ENCODE assay signal across 17 cellular contexts in the genomic region with DNA sequence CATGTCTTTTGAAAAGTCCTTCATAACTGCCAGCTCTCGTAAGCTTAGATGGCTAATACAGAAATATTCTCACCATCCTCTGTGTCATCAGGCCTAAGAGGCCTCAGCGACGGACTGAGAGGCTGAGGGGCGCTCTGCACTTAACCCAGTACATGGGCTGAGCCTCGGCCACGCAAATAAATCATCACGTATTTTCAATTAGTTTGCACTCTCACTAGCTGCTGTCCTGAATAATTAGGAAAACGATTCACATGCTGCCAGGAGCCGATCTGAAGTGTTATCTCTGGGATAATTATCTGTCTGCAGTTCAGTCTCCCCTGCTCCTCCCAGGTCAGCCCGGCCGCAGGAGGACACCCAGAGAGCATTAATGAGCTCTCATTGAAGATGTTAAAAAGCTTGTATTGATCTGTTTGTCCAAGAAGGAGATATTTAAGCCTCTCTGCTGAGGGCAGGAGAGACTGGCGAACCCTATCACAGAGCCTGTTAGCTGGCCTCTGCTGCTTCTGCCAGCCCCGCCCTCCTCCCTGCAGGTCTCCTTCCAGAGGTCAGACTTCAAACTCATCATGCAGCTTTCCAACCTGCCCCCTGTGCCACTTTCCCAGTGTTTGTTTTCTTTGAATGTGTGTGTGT.
DNase-seq lines count a peak whose midpoint lies in the region; ATAC-seq, FAIRE-seq and TF ChIP-seq lines count a peak whose summit lies in the region.
"Had no signal": no experiment of that assay in that cellular context is flagged by ENCODE, and none has a peak within 500 bp of the region (broad histone marks: within the 10 kb centered on the region; RNA-seq: fewer than 3 reads in every experiment).

No MANE protein-coding gene starts in this region.

- H3K27me3 ChIP-seq in Caco-2 (replicated peaks; ENCODE audit: control insufficient read depth, insufficient read depth, low read length) (no peaks in the 10 kb centered on the region), keratinocyte (ENCODE audit: control insufficient read depth, extremely low read depth, insufficient read depth, low read length) (no peaks in the 10 kb centered on the region), brain microvascular endothelial cell (replicated peaks) (no peaks in the 10 kb centered on the region)

- H3K36me3 Mint-ChIP-seq in Caco-2 (ENCODE audit: insufficient read depth, unreplicated experiment), result no peaks in the 10 kb centered on the region
- H3K36me3 Mint-ChIP-seq in effector memory CD8-positive, alpha-beta T cell (ENCODE audit: insufficient read depth), result no peaks in the 10 kb centered on the region
- H3K36me3 Mint-ChIP-seq: CD4-positive, CD25-positive, alpha-beta regulatory T cell had no signal

- H3K4me3 ChIP-seq in Caco-2 (ENCODE audit: low read depth, low read length) (no peak overlapping the region), keratinocyte (ENCODE audit: control insufficient read depth in 2 of 3, extremely low read depth in 1 of 3, insufficient read depth in 2 of 3, low read depth in 1 of 3, low read length in 3 of 3) (no peak overlapping the region), brain microvascular endothelial cell (ENCODE audit: low read depth, low read length) (no peak overlapping the region)
- H3K4me3 ChIP-seq: SK-N-MC had no signal

- no peaks in the 10 kb centered on the region for H3K4me1 Mint-ChIP-seq in Caco-2 (ENCODE audit: low read depth, unreplicated experiment)
- H3K4me1 Mint-ChIP-seq in effector memory CD8-positive, alpha-beta T cell (ENCODE audit: low read depth in 2 of 2), result no peaks in the 10 kb centered on the region
- H3K4me1 Mint-ChIP-seq: activated CD4-positive, alpha-beta T cell treated with anti-CD3 and anti-CD28 coated beads, Interleukin-2, amount 10 ng/mL, durations not matched to agents 7 days and 5 days; CD4-positive, CD25-positive, alpha-beta regulatory T cell had no signal

- no peaks in the 10 kb centered on the region for H3K79me2 ChIP-seq in keratinocyte (ENCODE audit: control insufficient read depth, insufficient read depth, low read length)

- H3K9me1 ChIP-seq in keratinocyte (ENCODE audit: control insufficient read depth, extremely low read depth, insufficient read depth, low read length), result no peaks in the 10 kb centered on the region

- ATAC-seq in HG02852 (IDR thresholded peaks at IDR 0.05; ENCODE audit: unreplicated experiment), result no peak
- no peak for ATAC-seq in effector memory CD8-positive, alpha-beta T cell (replicated peaks)
- no peak for ATAC-seq in HG03571 (IDR thresholded peaks at IDR 0.05; ENCODE audit: unreplicated experiment)
- ATAC-seq: sciatic nerve had no signal

- POLR2A ChIA-PET in Caco-2 (lab: Charles Lee), result no interaction called here

- no peaks in the 10 kb centered on the region for H3K27me3 Mint-ChIP-seq in Caco-2 (ENCODE audit: insufficient read depth, unreplicated experiment)
- no peaks in the 10 kb centered on the region for H3K27me3 Mint-ChIP-seq in effector memory CD8-positive, alpha-beta T cell
- H3K27me3 Mint-ChIP-seq: activated CD4-positive, alpha-beta T cell treated with anti-CD3 and anti-CD28 coated beads, Interleukin-2, amount 10 ng/mL, durations not matched to agents 7 days and 5 days had no signal

- in situ Hi-C loops in brain microvascular endothelial cell (cut with HindIII; ENCODE audit: low pct_ligation_motif_present, low sequenced_read_pairs), result no loop called here

- H3K36me3 ChIP-seq in Caco-2 (ENCODE audit: control insufficient read depth, insufficient read depth, low read length) (no peaks in the 10 kb centered on the region), keratinocyte (ENCODE audit: control insufficient read depth in 2 of 2, extremely low read depth in 1 of 2, insufficient read depth in 2 of 2, low read length in 2 of 2) (no peaks in the 10 kb centered on the region), brain microvascular endothelial cell (replicated peaks) (no peaks in the 10 kb centered on the region)

- H3K9ac ChIP-seq in keratinocyte (ENCODE audit: control insufficient read depth, extremely low read depth, insufficient read depth, low read length), result no peak overlapping the region

- no TSS peak for BruUV-seq in Caco-2 (replicated peaks; lab: Mats Ljungman, UMichigan)

- no peak overlapping the region for H2AFZ ChIP-seq in keratinocyte (ENCODE audit: control insufficient read depth, low read length)

- no peaks in the 10 kb centered on the region for H3K4me1 ChIP-seq in Caco-2
- H3K4me1 ChIP-seq in keratinocyte (ENCODE audit: control insufficient read depth, extremely low read depth, insufficient read depth, low read length), result no peaks in the 10 kb centered on the region

- H3K27ac ChIP-seq in keratinocyte (ENCODE audit: control insufficient read depth, insufficient read depth, low read length), result no peak overlapping the region
- no peak overlapping the region for H3K27ac ChIP-seq in brain microvascular endothelial cell
- H3K27ac ChIP-seq: SK-N-MC had no signal

- dilution Hi-C loops in keratinocyte (cut with MboI; ENCODE audit: extremely low pct_ligation_motif_present, low sequenced_read_pairs), result no loop called here

- FAIRE-seq in keratinocyte (lab: Jason Lieb, UNC), result peak; percentile 55

- DNase-seq in Caco-2, result peak; percentile 5 to 37
- peak; percentile 96 for DNase-seq in NCI-H1417 treated with DMSO at 0.1 percent for 48 hours (lab: John Stamatoyannopoulos, UW)
- DNase-seq in NCI-H748 treated with DMSO at 0.1 percent for 48 hours (lab: John Stamatoyannopoulos, UW), result peak; percentile 99
- DNase-seq in keratinocyte (ENCODE audit: low read depth, low spot score), result no peak
- no peak for DNase-seq in effector memory CD8-positive, alpha-beta T cell
- no peak for DNase-seq in brain microvascular endothelial cell
- DNase-seq: ACHN; activated CD4-positive, alpha-beta T cell treated with anti-CD3 and anti-CD28 coated beads, Interleukin-2, amount 10 ng/mL, durations not matched to agents 7 days and 5 days; activated naive CD4-positive, alpha-beta T cell treated with anti-CD3 and anti-CD28 coated beads, Interleukin-2, amount 50 U/mL, for 16 hours; CD4-positive, CD25-positive, alpha-beta regulatory T cell; EL; NCI-H2081 treated with DMSO at 0.1 percent for 48 hours; substantia nigra had no signal

- H3K4me2 ChIP-seq in keratinocyte (ENCODE audit: control insufficient read depth, extremely low read depth, insufficient read depth, low read depth, low read length), result no peak overlapping the region

- no peaks in the 10 kb centered on the region for H4K20me1 ChIP-seq in keratinocyte (ENCODE audit: control insufficient read depth, extremely low read depth, insufficient read depth, low read length)

- no peak overlapping the region for H3K27ac Mint-ChIP-seq in Caco-2 (ENCODE audit: unreplicated experiment)
- H3K27ac Mint-ChIP-seq in effector memory CD8-positive, alpha-beta T cell, result no peak overlapping the region
- H3K27ac Mint-ChIP-seq: activated CD4-positive, alpha-beta T cell treated with anti-CD3 and anti-CD28 coated beads, Interleukin-2, amount 10 ng/mL, durations not matched to agents 7 days and 5 days; CD4-positive, CD25-positive, alpha-beta regulatory T cell had no signal

- TF ChIP-seq CTCF in Caco-2 (IDR thresholded peaks at IDR 0.05; ENCODE audit: insufficient read depth in 1 of 2, low read depth in 1 of 2, low read length in 1 of 2, severe bottlenecking in 1 of 2, unreplicated experiment in 1 of 2), result no peak
- no peak for TF ChIP-seq CTCF in keratinocyte (optimal IDR thresholded peaks at IDR 0.05 in 1 of 3, IDR thresholded peaks at IDR 0.05 in 1 of 3, conservative IDR thresholded peaks at IDR 0.05 in 1 of 3; ENCODE audit: extremely low read depth in 1 of 3, insufficient read depth in 2 of 3, low read length in 3 of 3)
- TF ChIP-seq CTCF in brain microvascular endothelial cell (IDR thresholded peaks at IDR 0.05; ENCODE audit: low read depth, low read length, missing control alignments), result no peak

- intact Hi-C loops in Caco-2 (cut with micrococcal nuclease; ENCODE audit: unreplicated experiment), result no loop called here

- H3K9me3 Mint-ChIP-seq in Caco-2 (ENCODE audit: unreplicated experiment), result no peaks in the 10 kb centered on the region
- no peaks in the 10 kb centered on the region for H3K9me3 Mint-ChIP-seq in effector memory CD8-positive, alpha-beta T cell
- H3K9me3 Mint-ChIP-seq: activated CD4-positive, alpha-beta T cell treated with anti-CD3 and anti-CD28 coated beads, Interleukin-2, amount 10 ng/mL, durations not matched to agents 7 days and 5 days; CD4-positive, CD25-positive, alpha-beta regulatory T cell had no signal

- no peak overlapping the region for H3K4me3 Mint-ChIP-seq in Caco-2 (ENCODE audit: unreplicated experiment)
- H3K4me3 Mint-ChIP-seq in effector memory CD8-positive, alpha-beta T cell, result no peak overlapping the region
- H3K4me3 Mint-ChIP-seq: activated CD4-positive, alpha-beta T cell treated with anti-CD3 and anti-CD28 coated beads, Interleukin-2, amount 10 ng/mL, durations not matched to agents 7 days and 5 days; CD4-positive, CD25-positive, alpha-beta regulatory T cell had no signal

- CTCF ChIA-PET in Caco-2 (lab: Charles Lee), result no interaction called here

- H3K9me3 ChIP-seq in Caco-2 (no peaks in the 10 kb centered on the region), keratinocyte (ENCODE audit: control insufficient read depth, low read depth, low read length) (no peaks in the 10 kb centered on the region)

Comparison
In these comparisons a context has a peak if more than half of its experiments do, and no peak if none do; other contexts are left out.
1. DNase-seq: peak in Caco-2 (2 of 2), NCI-H1417 treated with DMSO at 0.1 percent for 48 hours (single experiment) and NCI-H748 treated with DMSO at 0.1 percent for 48 hours (single experiment); none in keratinocyte (single experiment), effector memory CD8-positive, alpha-beta T cell (0 of 3) and brain microvascular endothelial cell (single experiment).